1 cellular context compared by ENCODE assay signal in the genomic region with DNA sequence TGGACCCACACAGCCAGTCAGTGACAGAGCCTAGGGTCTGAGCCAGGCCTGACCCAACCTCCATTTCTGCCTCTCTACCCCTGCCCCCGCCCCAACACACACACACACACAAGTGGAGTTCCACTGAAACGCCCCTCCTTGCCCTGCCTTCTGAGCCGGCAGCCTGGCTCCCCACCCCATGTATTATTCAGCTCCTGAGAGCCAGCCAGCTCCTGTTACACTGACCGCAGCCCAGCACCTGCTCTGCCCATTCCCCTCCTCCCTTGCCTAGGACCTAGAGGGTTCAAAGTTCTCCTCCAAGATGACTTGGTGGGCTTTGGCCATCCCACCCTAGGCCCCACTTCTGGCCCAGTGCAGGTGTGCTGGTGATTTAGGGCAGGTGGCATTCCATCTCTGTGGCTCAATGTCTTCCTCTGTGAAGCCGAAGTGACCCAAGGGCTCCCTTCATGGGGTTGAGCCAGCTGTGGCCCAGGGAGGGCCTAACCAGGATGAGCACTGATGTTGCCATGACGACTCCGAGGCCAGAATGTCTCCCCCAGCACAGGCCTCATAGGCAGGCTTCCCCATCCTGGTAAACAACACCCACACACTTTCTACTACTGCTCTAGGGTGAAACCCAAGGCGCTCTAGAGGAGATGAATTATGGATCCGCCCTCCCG.
TF ChIP-seq lines count a peak whose summit lies in the region.

No MANE protein-coding gene starts in this region.

TF ChIP-seq in IMR-90, 13 proteins besides CTCF, POLR2A, EP300 and RAD21 (continued from another document):
- no peak for TF ChIP-seq USF2 (IDR thresholded peaks at IDR 0.05; ENCODE audit: low read depth, low read length)
- TF ChIP-seq MAFK (IDR thresholded peaks at IDR 0.05; ENCODE audit: low read depth, low read length) = no peak
